Comparison of ENCODE assay signal across 8 cellular contexts in genomic region chr11:64007629-64008282, GRCh38. TPM values are rescaled to one million over a fixed set of nuclear protein-coding genes. Genes with fewer than 3 reads are reported as not detected.
A peak's percentile ranks its signal among the peaks of the same experiment; 100 is the strongest.
DNase-seq lines count a peak whose midpoint lies in the region; ATAC-seq and TF ChIP-seq lines count a peak whose summit lies in the region.

No MANE protein-coding gene starts in this region.

- no peaks in the 10 kb centered on the region for H3K36me3 ChIP-seq in gastrocnemius medialis

- CTCF ChIA-PET in AG04450 (lab: Charles Lee): interaction anchor here (0.5 to 1.8 kb wide), 4 partner anchors 140 to 1968 kb away, joined by 5 to 7 read pairs (median 6); no protein-coding TSS in a partner anchor
- CTCF ChIA-PET in CD4-positive, alpha-beta T cell (lab: Charles Lee): no interaction called here

- in situ Hi-C loops in gastrocnemius medialis (cut with MboI; ENCODE audit: low sequenced_read_pairs in 4 of 4): no loop called here

- no peaks in the 10 kb centered on the region for H3K27me3 ChIP-seq in AG04450 (ENCODE audit: control insufficient read depth, insufficient read depth, low read length)
- no peaks in the 10 kb centered on the region for H3K27me3 ChIP-seq in gastrocnemius medialis
- peaks cover 30% of the 10 kb centered on the region for H3K27me3 ChIP-seq in CD4-positive, alpha-beta T cell (ENCODE audit: control insufficient read depth, insufficient read depth, low read length)

- H3K27ac Mint-ChIP-seq in IgD-negative memory B cell: no peak overlapping the region
- H3K27ac Mint-ChIP-seq in CD4-positive, alpha-beta T cell: no peak overlapping the region

- H3K4me1 Mint-ChIP-seq in IgD-negative memory B cell: peaks cover 0 to 6% (median 0%) of the 10 kb centered on the region in 3 donors
- H3K4me1 Mint-ChIP-seq in CD4-positive, alpha-beta T cell (ENCODE audit: low read depth): peaks cover 7% of the 10 kb centered on the region

- H3K9me3 ChIP-seq in AG04450 (ENCODE audit: control insufficient read depth, insufficient read depth, low read length): peaks cover 22% of the 10 kb centered on the region
- H3K9me3 ChIP-seq in gastrocnemius medialis: no peaks in the 10 kb centered on the region
- peaks cover 8% of the 10 kb centered on the region for H3K9me3 ChIP-seq in CD4-positive, alpha-beta T cell (ENCODE audit: control insufficient read depth, low read length)

- peak; percentile 57 to 84 for ATAC-seq in gastrocnemius medialis
- no peak for ATAC-seq in CD4-positive, alpha-beta T cell (ENCODE audit: poor library complexity)

- peaks cover 24% of the 10 kb centered on the region for H3K27me3 Mint-ChIP-seq in IgD-negative memory B cell
- H3K27me3 Mint-ChIP-seq in CD4-positive, alpha-beta T cell: peaks cover 31% of the 10 kb centered on the region

- no peaks in the 10 kb centered on the region for H3K9me3 Mint-ChIP-seq in IgD-negative memory B cell
- no peaks in the 10 kb centered on the region for H3K9me3 Mint-ChIP-seq in CD4-positive, alpha-beta T cell

- peaks cover 6 to 10% of the 10 kb centered on the region in 2 donors for H3K4me1 ChIP-seq in gastrocnemius medialis

- DNase-seq in AG04450 (ENCODE audit: low read depth, low spot score) (no peak), cardiac fibroblast (ENCODE audit: low read depth in 2 of 2) (peak; percentile 38 to 41), islet precursor cell (peak; percentile 91), gastrocnemius medialis (peak; percentile 54 to 68), NCI-H1048 (lab: John Stamatoyannopoulos, UW) (no peak), NCI-H446 (lab: John Stamatoyannopoulos, UW) (no peak)
- no peak for DNase-seq in CD4-positive, alpha-beta T cell

- H3K36me3 Mint-ChIP-seq in IgD-negative memory B cell: no peaks in the 10 kb centered on the region
- no peaks in the 10 kb centered on the region for H3K36me3 Mint-ChIP-seq in CD4-positive, alpha-beta T cell (ENCODE audit: low read depth)

- TF ChIP-seq POLR2A in gastrocnemius medialis (IDR thresholded peaks at IDR 0.05): no peak

- peak overlapping the region in 3 of 4 donors; percentile 25 to 87 (median 74) for H3K4me3 Mint-ChIP-seq in IgD-negative memory B cell
- no peak overlapping the region for H3K4me3 Mint-ChIP-seq in CD4-positive, alpha-beta T cell

- POLR2A ChIA-PET in AG04450 (lab: Yijun Ruan, JAX): no interaction called here
- POLR2A ChIA-PET in CD4-positive, alpha-beta T cell (lab: Charles Lee): no interaction called here

- no peak for TF ChIP-seq CTCF in AG04450 (IDR thresholded peaks at IDR 0.05; ENCODE audit: low read depth, low read length)
- peak; percentile 39 for TF ChIP-seq CTCF in cardiac fibroblast (IDR thresholded peaks at IDR 0.05; ENCODE audit: low read depth, low read length)
- peak in 2 of 5 experiments; percentile 27 to 35 for TF ChIP-seq CTCF in gastrocnemius medialis (IDR thresholded peaks at IDR 0.05 in 4 of 5, conservative IDR thresholded peaks at IDR 0.05 in 1 of 5)
- no peak for TF ChIP-seq CTCF in CD4-positive, alpha-beta T cell (IDR thresholded peaks at IDR 0.05)

- intact Hi-C loops in gastrocnemius medialis (cut with DNase I; ENCODE audit: low total_unique reads): no loop called here
- intact Hi-C loops in CD4-positive, alpha-beta T cell (cut with DNase I, micrococcal nuclease): no loop called here

- peak overlapping the region; percentile 39 for H3K4me3 ChIP-seq in AG04450 (ENCODE audit: low read depth, low read length)
- H3K4me3 ChIP-seq in cardiac fibroblast (replicated peaks in 1 of 2; ENCODE audit: low read depth in 2 of 2, low read length in 2 of 2): peak overlapping the region; percentile 22 to 48
- H3K4me3 ChIP-seq in gastrocnemius medialis: peak overlapping the region; percentile 26 to 43 (median 39)

- no peak overlapping the region for H3K27ac ChIP-seq in AG04450 (ENCODE audit: low read depth, low read length)
- H3K27ac ChIP-seq in gastrocnemius medialis: peak overlapping the region; percentile 31 to 61 (median 49)
- no peak overlapping the region for H3K27ac ChIP-seq in CD4-positive, alpha-beta T cell (ENCODE audit: low read depth, low read length)

RNA-seq across cellular contexts. Expression of gene OTUB1, which starts 21.5 kb away (rescaled TPM):
- 99.0 and 105 TPM in 2 replicates for polyA plus RNA-seq in AG04450 (2011; rRNA removed)
- 59.4 and 75.4 TPM in 2 replicates for polyA minus RNA-seq in AG04450 (2011; rRNA and poly(A)+ RNA removed)
- 117 TPM for polyA plus RNA-seq in IgD-negative memory B cell
- 10 to 100 TPM; 48.0 to 70.3 (median 59.5) TPM for total RNA-seq in gastrocnemius medialis
- total RNA-seq in CD4-positive, alpha-beta T cell: 10 to 100 TPM; 57.5 to 60.0 TPM

RNA-seq across cellular contexts. Expression of gene FLRT1, which starts 28.0 kb away (rescaled TPM):
- polyA plus RNA-seq in AG04450 (2011; rRNA removed): 0.17 and 0.33 TPM in 2 replicates
- 0.13 and 0.46 TPM in 2 replicates for polyA minus RNA-seq in AG04450 (2011; rRNA and poly(A)+ RNA removed)
- polyA plus RNA-seq in IgD-negative memory B cell: not detected
- not detected for total RNA-seq in gastrocnemius medialis
- not detected for total RNA-seq in CD4-positive, alpha-beta T cell

RNA-seq across cellular contexts. Expression of gene COX8A, which starts 33.3 kb away (rescaled TPM):
- polyA plus RNA-seq in AG04450 (2011; rRNA removed) (200 and 346 TPM in 2 replicates), IgD-negative memory B cell (298 TPM)
- polyA minus RNA-seq in AG04450 (2011; rRNA and poly(A)+ RNA removed): 158 and 226 TPM in 2 replicates
- total RNA-seq in gastrocnemius medialis: 1,000 to 10,000 TPM in 2 of 4 donors, 100 to 1,000 TPM in 2; 812 to 1,326 (median 983) TPM
- 100 to 1,000 TPM in 1 of 2 experiments, 10 to 100 TPM in 1; 89.1 to 105 TPM for total RNA-seq in CD4-positive, alpha-beta T cell

Comparison
In these comparisons a context has a peak if more than half of its experiments do, and no peak if none do; other contexts are left out.
1. DNase-seq: peak in cardiac fibroblast (2 of 2), islet precursor cell (single experiment) and gastrocnemius medialis (2 of 2); none in AG04450 (single experiment), CD4-positive, alpha-beta T cell (0 of 10), NCI-H1048 (single experiment) and NCI-H446 (0 of 2).
2. H3K27ac ChIP-seq: peak in gastrocnemius medialis (4 of 4); none in AG04450 (single experiment) and CD4-positive, alpha-beta T cell (single experiment).
3. RNA of gene COX8A, which starts 33.3 kb away (total RNA-seq): 812 to 1,326 TPM in gastrocnemius medialis; 89.1 to 105 TPM in CD4-positive, alpha-beta T cell; every median in the first group is over 4 times any median in the second.
4. Peak in every context shown above with its lines, with median percentiles within 50 percentile points of each other: H3K4me3 ChIP-seq.